ENCODE assay signal across 22 cellular contexts in genomic region chr22:36177160-36177559, GRCh38. TPM values are rescaled to one million over a fixed set of nuclear protein-coding genes. Genes with fewer than 3 reads are reported as not detected.
"Had no signal": no experiment of that assay in that cellular context is flagged by ENCODE, and none has a peak within 500 bp of the region (broad histone marks: within the 10 kb centered on the region; RNA-seq: fewer than 3 reads in every experiment).

No MANE protein-coding gene starts in this region.

- DNase-seq: activated CD4-positive, alpha-beta T cell treated with anti-CD3 and anti-CD28 coated beads, Interleukin-2, amount 50 U/mL, for 1 hour; activated CD4-positive, CD25-positive, alpha-beta regulatory T cell; activated CD8-positive, alpha-beta T cell treated with anti-CD3 and anti-CD28 coated beads for 36 hours; activated naive CD4-positive, alpha-beta T cell treated with anti-CD3 and anti-CD28 coated beads, Interleukin-2, amount 50 U/mL, for 16 hours; activated T-cell treated with anti-CD3 and anti-CD28 coated beads, Interleukin-2, amount 50 U/mL, for 24 hours; amygdala; cerebellar nuclear complex; Kasumi-1; KBM-7; NCI-H1092; NCI-H1417; NCI-H1930; NCI-H2171; NCI-H226; NCI-H526 treated with DMSO at 0.1 percent for 48 hours; NCI-H82; SIG-M5; T-cell had no signal

- H3K4me2 ChIP-seq: PC-9 had no signal

- ATAC-seq: activated CD8-positive, alpha-beta T cell treated with anti-CD3 and anti-CD28 coated beads for 36 hours; T-cell had no signal

- H3K27ac ChIP-seq: PC-9, VCaP had no signal

- H3K4me3 ChIP-seq: PC-9 had no signal

RNA-seq across cellular contexts. Expression of gene APOL4, which starts 24.4 kb away (rescaled TPM):
- total RNA-seq: astrocyte, NCI-H460, PC-9 had no signal
